1 cellular context compared by ENCODE assay signal in genomic region chr20:56360133-56360898, GRCh38.
A peak's percentile ranks its signal among the peaks of the same experiment; 100 is the strongest.
TF ChIP-seq lines count a peak whose summit lies in the region.

No MANE protein-coding gene starts in this region.

TF ChIP-seq in HepG2, 621 proteins besides CTCF, POLR2A, EP300 and RAD21 (continues in another document):
- TF ChIP-seq IKZF5 (CRISPR knock-in tag; IDR thresholded peaks at IDR 0.05) (peak; percentile 71), ZNF10 (CRISPR knock-in tag; IDR thresholded peaks at IDR 0.05; ENCODE audit: borderline replicate concordance, low read depth) (no peak), SKIL (CRISPR knock-in tag; IDR thresholded peaks at IDR 0.05; ENCODE audit: borderline replicate concordance) (0 out of 2 replicates have a peak, but pooled peaks have one; percentile 33), ZNF383 (CRISPR knock-in tag; IDR thresholded peaks at IDR 0.05; ENCODE audit: borderline replicate concordance) (0 out of 2 replicates have a peak, but pooled peaks have one; percentile 53), SRSF4 (IDR thresholded peaks at IDR 0.05; ENCODE audit: low read depth, low read length, poor library complexity, severe bottlenecking) (no peak), EED (CRISPR knock-in tag; IDR thresholded peaks at IDR 0.05) (0 out of 2 replicates have a peak, but pooled peaks have one; percentile 75), ZNF790 (CRISPR knock-in tag; IDR thresholded peaks at IDR 0.05; ENCODE audit: borderline replicate concordance) (0 out of 2 replicates have a peak, but pooled peaks have one; percentile 10), ZBTB1 (CRISPR knock-in tag; IDR thresholded peaks at IDR 0.05; ENCODE audit: borderline replicate concordance) (no peak), ZNF263 (CRISPR knock-in tag; IDR thresholded peaks at IDR 0.05) (peak; percentile 61; the same call in 1 of the 2 replicates), TIGD3 (CRISPR knock-in tag; IDR thresholded peaks at IDR 0.05; ENCODE audit: borderline replicate concordance) (no peak; the same call in 1 of the 2 replicates), TFE3 (CRISPR knock-in tag; IDR thresholded peaks at IDR 0.05) (no peak), FOSL1 (CRISPR knock-in tag; IDR thresholded peaks at IDR 0.05; ENCODE audit: borderline replicate concordance) (no peak), JUNB (CRISPR knock-in tag; IDR thresholded peaks at IDR 0.05; ENCODE audit: borderline replicate concordance) (no peak), CERS6 (CRISPR knock-in tag; IDR thresholded peaks at IDR 0.05) (no peak), U2AF1 (optimal IDR thresholded peaks at IDR 0.05; ENCODE audit: low read depth, low read length) (no peak), ZBTB25 (CRISPR knock-in tag; IDR thresholded peaks at IDR 0.05) (peak; percentile 41; the same call in 1 of the 2 replicates), JDP2 (CRISPR knock-in tag; IDR thresholded peaks at IDR 0.05; ENCODE audit: borderline replicate concordance) (no peak), ZNF468 (CRISPR knock-in tag; IDR thresholded peaks at IDR 0.05) (no peak), BCLAF1 (IDR thresholded peaks at IDR 0.05) (no peak), NCOA5 (CRISPR knock-in tag; IDR thresholded peaks at IDR 0.05) (no peak), HCFC1 (IDR thresholded peaks at IDR 0.05; ENCODE audit: low read depth, low read length) (no peak; the same call in 1 of the 2 replicates), NR2F1 (CRISPR knock-in tag; IDR thresholded peaks at IDR 0.05) (peak in 1 of 2 experiments; percentile 37; a peak in 2 of 4 replicates), DMTF1 (CRISPR knock-in tag; IDR thresholded peaks at IDR 0.05) (no peak), NFE2L1 (CRISPR knock-in tag; IDR thresholded peaks at IDR 0.05; ENCODE audit: borderline replicate concordance) (no peak), ZNF275 (CRISPR knock-in tag; IDR thresholded peaks at IDR 0.05; ENCODE audit: borderline replicate concordance) (0 out of 2 replicates have a peak, but pooled peaks have one; percentile 91), ZNF674 (CRISPR knock-in tag; IDR thresholded peaks at IDR 0.05; ENCODE audit: low read depth) (no peak), TBL1XR1 (IDR thresholded peaks at IDR 0.05; ENCODE audit: borderline replicate concordance, low read length, partially characterized antibody) (no peak), POGK (CRISPR knock-in tag; conservative IDR thresholded peaks at IDR 0.05) (0 out of 2 replicates have a peak, but pooled peaks have one; percentile 3), ZNF770 (CRISPR knock-in tag; IDR thresholded peaks at IDR 0.05) (no peak), HNRNPL (IDR thresholded peaks at IDR 0.05; ENCODE audit: low read depth, low read length) (peak; percentile 83; the same call in 1 of the 2 replicates), SRSF1 (optimal IDR thresholded peaks at IDR 0.05; ENCODE audit: low read depth, low read length) (peak; percentile 38), ZNF747 (CRISPR knock-in tag; IDR thresholded peaks at IDR 0.05; ENCODE audit: borderline replicate concordance) (peak; percentile 67; the same call in 1 of the 2 replicates), ZNF350 (CRISPR knock-in tag; IDR thresholded peaks at IDR 0.05; ENCODE audit: borderline replicate concordance, low read depth) (peak; percentile 68), ZNF343 (CRISPR knock-in tag; IDR thresholded peaks at IDR 0.05) (0 out of 2 replicates have a peak, but pooled peaks have one; percentile 31), MAF1 (CRISPR knock-in tag; IDR thresholded peaks at IDR 0.05; ENCODE audit: borderline replicate concordance) (0 out of 2 replicates have a peak, but pooled peaks have one; percentile 58)
